ENCODE assay signal across 29 cellular contexts in the genomic region with DNA sequence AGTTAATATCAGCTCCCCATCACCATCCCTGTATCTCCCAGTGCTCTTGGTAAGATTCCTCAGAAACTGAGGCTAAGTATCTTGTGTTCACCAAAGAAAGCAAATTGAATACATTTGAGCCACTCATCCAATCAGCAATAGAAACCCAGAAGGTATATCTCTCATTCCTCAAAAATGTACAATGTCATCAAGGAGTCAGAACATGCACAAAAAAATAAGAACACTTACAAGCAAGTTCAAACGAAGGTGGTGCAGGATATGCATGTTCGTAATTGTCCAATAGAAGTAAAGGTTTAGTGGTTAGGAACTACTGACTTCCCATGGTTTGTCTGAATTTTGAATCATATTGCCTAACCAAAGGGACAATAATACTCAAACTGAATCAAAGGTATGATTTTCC. TPM values are rescaled to one million over a fixed set of nuclear protein-coding genes. Genes with fewer than 3 reads are reported as not detected.
"Had no signal": no experiment of that assay in that cellular context is flagged by ENCODE, and none has a peak within 500 bp of the region (broad histone marks: within the 10 kb centered on the region; RNA-seq: fewer than 3 reads in every experiment).

No MANE protein-coding gene starts in this region.

- H3K4me3 ChIP-seq: ascending aorta, esophagus squamous epithelium had no signal

- H3K27me3 ChIP-seq: ascending aorta had no signal

- H3K36me3 ChIP-seq: ascending aorta, esophagus squamous epithelium had no signal

- DNase-seq: activated CD4-positive, alpha-beta memory T cell treated with anti-CD3 and anti-CD28 coated beads, Interleukin-2, amount 10 ng/mL, durations not matched to agents 7 days and 5 days; activated CD4-positive, alpha-beta T cell treated with anti-CD3 and anti-CD28 coated beads for 1 hour; activated CD4-positive, alpha-beta T cell treated with anti-CD3 and anti-CD28 coated beads for 4 hours; activated CD4-positive, alpha-beta T cell treated with anti-CD3 and anti-CD28 coated beads, Interleukin-2, amount 10 ng/mL, durations not matched to agents 7 days and 5 days; activated CD4-positive, alpha-beta T cell treated with anti-CD3 and anti-CD28 coated beads, Interleukin-2, amount 50 U/mL, for 4 hours; activated CD8-positive, alpha-beta memory T cell treated with anti-CD3 and anti-CD28 coated beads, Interleukin-2, amount 50 U/mL, for 48 hours; activated gamma-delta T cell; activated naive CD4-positive, alpha-beta T cell; activated naive CD4-positive, alpha-beta T cell treated with anti-CD3 and anti-CD28 coated beads, Interleukin-2, amount 10 ng/mL, durations not matched to agents 7 days and 5 days; activated naive CD8-positive, alpha-beta T cell treated with anti-CD3 and anti-CD28 coated beads, Interleukin-2, amount 10 ng/mL, durations not matched to agents 7 days and 5 days; activated T-cell treated with anti-CD3 and anti-CD28 coated beads for 4 hours; activated T-cell treated with anti-CD3 and anti-CD28 coated beads, Interleukin-2, amount 50 U/mL, for 24 hours; activated T-cell treated with anti-CD3 and anti-CD28 coated beads, Interleukin-2, amount 50 U/mL, for 72 hours; caudate nucleus; cortex of kidney; dermis blood vessel endothelial cell; effector CD4-positive, alpha-beta T cell; effector memory CD8-positive, alpha-beta T cell; erythroblast; esophagus squamous epithelium; head of caudate nucleus; T-helper 2 cell had no signal

- ATAC-seq: activated naive CD4-positive, alpha-beta T cell treated with anti-CD3 and anti-CD28 coated beads, Interleukin-2, amount 50 U/mL, for 72 hours; activated T-cell treated with anti-CD3 and anti-CD28 coated beads, Interleukin-2, amount 50 U/mL, for 72 hours; effector memory CD8-positive, alpha-beta T cell; WTC11 had no signal

- H3K4me1 ChIP-seq: ascending aorta had no signal

- H3K27ac ChIP-seq: ascending aorta, esophagus squamous epithelium had no signal

- H3K9me3 ChIP-seq: ascending aorta, esophagus squamous epithelium had no signal

RNA-seq across cellular contexts. Expression of gene RXRG, which starts 24.3 kb away (rescaled TPM):
- total RNA-seq: activated CD4-positive, alpha-beta memory T cell treated with anti-CD3 and anti-CD28 coated beads, Interleukin-2, amount 10 ng/mL, durations not matched to agents 7 days and 5 days; activated CD4-positive, alpha-beta T cell treated with anti-CD3 and anti-CD28 coated beads, Interleukin-2, amount 10 ng/mL, durations not matched to agents 7 days and 5 days; activated naive CD8-positive, alpha-beta T cell treated with anti-CD3 and anti-CD28 coated beads, Interleukin-2, amount 10 ng/mL, durations not matched to agents 7 days and 5 days; activated T-cell treated with anti-CD3 and anti-CD28 coated beads, Interleukin-2, amount 50 U/mL, for 72 hours; ascending aorta; chondrocyte; dermis blood vessel endothelial cell; endothelial cell of umbilical vein; fibroblast of villous mesenchyme; T-helper 1 cell treated with Interleukin-12 subunit alpha and Interleukin-12 subunit beta and Interleukin-4 antibody, amounts not matched to agents 30 ng/mL and 1 ng/mL, for 36 hours; WTC11 had no signal
- polyA plus RNA-seq: endothelial cell of umbilical vein had no signal
